Comparison of ENCODE assay signal across 30 cellular contexts in genomic region chr2:27884546-27884945, GRCh38. TPM values are rescaled to one million over a fixed set of nuclear protein-coding genes. Genes with fewer than 3 reads are reported as not detected.
DNase-seq lines count a peak whose midpoint lies in the region; ATAC-seq and TF ChIP-seq lines count a peak whose summit lies in the region.
"Had no signal": no experiment of that assay in that cellular context is flagged by ENCODE, and none has a peak within 500 bp of the region (broad histone marks: within the 10 kb centered on the region; RNA-seq: fewer than 3 reads in every experiment).

No MANE protein-coding gene starts in this region.

- H3K27ac ChIP-seq in heart left ventricle = no peak overlapping the region
- H3K27ac ChIP-seq: gastroesophageal sphincter, PC-9, uterus had no signal

- peaks cover 0 to 20% (median 14%) of the 10 kb centered on the region in 12 donors for H3K4me1 ChIP-seq in heart left ventricle
- H3K4me1 ChIP-seq: uterus had no signal

- TF ChIP-seq CTCF in heart left ventricle (IDR thresholded peaks at IDR 0.05) = no peak

- H3K36me3 ChIP-seq in heart left ventricle = no peaks in the 10 kb centered on the region
- H3K36me3 ChIP-seq: gastroesophageal sphincter, sigmoid colon, uterus had no signal

- no peak overlapping the region for H3K4me3 ChIP-seq in heart left ventricle
- H3K4me3 ChIP-seq: gastroesophageal sphincter, GM23338, PC-9, sigmoid colon, uterus had no signal

- TF ChIP-seq POLR2A in heart left ventricle (IDR thresholded peaks at IDR 0.05) = no peak

- DNase-seq in EH (ENCODE audit: low read depth) = peak; percentile 59
- peak; percentile 56 for DNase-seq in NCI-H2196 (lab: John Stamatoyannopoulos, UW; ENCODE audit: unreplicated experiment)
- DNase-seq in dermis blood vessel endothelial cell = peak; percentile 53
- peak; percentile 4 for DNase-seq in retina
- no peak for DNase-seq in kidney glomerular epithelial cell (lab: John Stamatoyannopoulos, UW)
- DNase-seq in heart left ventricle = no peak
- DNase-seq: activated CD4-positive, alpha-beta T cell treated with anti-CD3 and anti-CD28 coated beads for 36 hours; activated CD8-positive, alpha-beta memory T cell treated with anti-CD3 and anti-CD28 coated beads for 24 hours; activated T-cell treated with anti-CD3 and anti-CD28 coated beads for 4 hours; amygdala; C1 segment of cervical spinal cord; DND-41; hippocampal formation; MM.1S; NCI-H1105 treated with DMSO at 0.1 percent for 48 hours; NCI-H1930; NCI-H2227 treated with DMSO at 0.1 percent for 48 hours; NCI-H526; PC-9; SHP77 treated with DMSO at 0.1 percent for 48 hours; sigmoid colon; stimulated activated CD4-positive, alpha-beta T cell treated with anti-CD3 and anti-CD28 coated beads, Interleukin-12 subunit alpha, Interleukin-12 subunit beta, amount 100 ng/mL, for 4 hours; stimulated activated CD4-positive, alpha-beta T cell treated with anti-CD3 and anti-CD28 coated beads, Interleukin-2, amount 100 ng/mL, for 48 hours; stimulated activated naive CD8-positive, alpha-beta T cell treated with anti-CD3 and anti-CD28 coated beads, Interleukin-15, amount 100 ng/mL, for 72 hours; uterus had no signal

- H3K9me3 ChIP-seq in heart left ventricle = peaks cover 0 to 11% (median 0%) of the 10 kb centered on the region in 12 donors
- H3K9me3 ChIP-seq: gastroesophageal sphincter, sigmoid colon, uterus had no signal

- ATAC-seq in heart left ventricle (no peak), GM18867 (IDR thresholded peaks at IDR 0.05; ENCODE audit: unreplicated experiment) (no peak)
- ATAC-seq: activated CD4-positive, alpha-beta T cell treated with anti-CD3 and anti-CD28 coated beads for 36 hours; activated naive CD4-positive, alpha-beta T cell treated with anti-CD3 and anti-CD28 coated beads, Interleukin-2, amount 50 U/mL, for 72 hours; gastroesophageal sphincter; GM23338; left lobe of liver; stimulated activated naive CD8-positive, alpha-beta T cell treated with anti-CD3 and anti-CD28 coated beads, Interleukin-15, amount 100 ng/mL, for 72 hours had no signal

- no peaks in the 10 kb centered on the region for H3K27me3 ChIP-seq in heart left ventricle
- H3K27me3 ChIP-seq: gastroesophageal sphincter, sigmoid colon, uterus had no signal

- intact Hi-C loops in heart left ventricle (cut with DNase I) = loop anchor here in 3 of 10 donors (10.0 kb wide), 3 partner anchors 90 to 360 kb away; partner anchors contain the start of gene MRPL33 (in 1 of the 3)

- WGBS in heart left ventricle, 4 donors = 32 to 55% (median 44%) methylated on average over 3 of the region's 3 CpGs

RNA-seq across cellular contexts. Expression of gene RBKS, which starts 5.6 kb away (rescaled TPM):
- total RNA-seq in dermis blood vessel endothelial cell (0.98 and 1.2 TPM in 2 replicates), heart left ventricle (1 to 10 TPM; 2.0 to 6.0 (median 4.1) TPM)
- 1 to 10 TPM; 1.3 to 4.0 TPM for polyA plus RNA-seq in heart left ventricle

RNA-seq across cellular contexts. Expression of gene BABAM2, which starts 6.0 kb away (rescaled TPM):
- 13.6 and 17.8 TPM in 2 replicates for total RNA-seq in dermis blood vessel endothelial cell
- total RNA-seq in heart left ventricle = 10 to 100 TPM; 55.1 to 75.1 (median 64.4) TPM
- 10 to 100 TPM; 22.2 to 46.2 TPM for polyA plus RNA-seq in heart left ventricle

Comparison
In these comparisons a context has a peak if more than half of its experiments do, and no peak if none do; other contexts are left out.
1. DNase-seq: peak in EH (single experiment), NCI-H2196 (single experiment), dermis blood vessel endothelial cell (single experiment) and retina (single experiment); none in kidney glomerular epithelial cell (single experiment) and heart left ventricle (0 of 5).